Comparison of ENCODE assay signal across 1 cellular context in genomic region chr1:32928285-32928684, GRCh38.
TF ChIP-seq lines count a peak whose summit lies in the region.

No MANE protein-coding gene starts in this region.

TF ChIP-seq in HepG2, 621 proteins besides CTCF, POLR2A, EP300 and RAD21:
- no peak for TF ChIP-seq PRDM10 (CRISPR knock-in tag; IDR thresholded peaks at IDR 0.05; ENCODE audit: low read depth)
- no peak for TF ChIP-seq PCBP1 (IDR thresholded peaks at IDR 0.05; ENCODE audit: borderline replicate concordance, low read depth, low read length)
- no peak for TF ChIP-seq ZNF878 (CRISPR knock-in tag; IDR thresholded peaks at IDR 0.05)
- no peak for TF ChIP-seq KMT2A (CRISPR knock-in tag; IDR thresholded peaks at IDR 0.05)
- TF ChIP-seq NFE2L1 (CRISPR knock-in tag; IDR thresholded peaks at IDR 0.05; ENCODE audit: borderline replicate concordance), result no peak
- TF ChIP-seq YY1 (IDR thresholded peaks at IDR 0.05; ENCODE audit: insufficient read depth, insufficient replicate concordance, low read depth, low read length), result no peak
